ENCODE assay signal across 8 cellular contexts in the genomic region with DNA sequence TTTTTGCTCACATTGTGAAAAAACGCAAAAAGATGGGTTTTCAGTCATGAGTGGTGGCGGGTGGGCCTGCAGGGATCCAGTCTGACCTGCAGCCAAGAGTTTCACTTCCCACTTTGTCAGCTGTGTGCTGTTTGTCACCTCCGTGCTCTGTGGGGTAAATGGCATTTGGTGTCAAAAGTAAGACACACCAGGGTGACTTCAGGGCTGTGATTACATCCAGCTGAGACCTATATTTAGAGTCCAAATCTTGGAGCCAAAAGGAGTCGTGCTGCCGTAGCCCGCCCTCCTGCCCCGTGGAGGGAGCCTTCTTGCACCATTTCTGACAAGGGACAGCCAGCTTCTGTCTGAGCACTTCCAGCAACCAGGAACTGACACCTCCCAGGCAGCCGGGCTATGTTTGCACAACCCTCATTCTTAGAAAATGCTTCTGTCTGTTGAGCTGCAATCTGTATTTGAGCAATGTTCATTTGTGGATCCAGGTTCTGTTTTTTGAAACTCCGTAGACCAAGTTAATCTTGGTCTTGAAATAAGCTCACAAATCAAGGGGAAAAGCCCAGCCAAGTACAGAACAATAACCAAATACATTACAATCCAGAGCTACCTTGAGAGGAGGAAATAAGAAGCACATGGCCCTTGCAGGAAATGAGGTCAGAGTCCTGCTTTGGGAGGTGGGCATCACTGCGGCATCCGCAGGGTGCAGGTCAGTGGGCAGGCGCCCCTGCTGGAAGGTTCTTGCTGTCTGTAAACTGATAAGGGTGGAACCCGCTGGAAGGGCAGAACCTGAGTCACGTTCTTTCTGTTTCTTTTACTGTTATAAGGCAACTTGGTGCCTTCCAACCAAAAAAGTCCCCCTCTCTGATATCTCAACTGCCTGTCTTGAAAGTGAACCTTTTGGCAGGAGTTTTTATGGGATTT. TPM values are rescaled to one million over a fixed set of nuclear protein-coding genes. Genes with fewer than 3 reads are reported as not detected.
DNase-seq lines count a peak whose midpoint lies in the region; ATAC-seq, FAIRE-seq and TF ChIP-seq lines count a peak whose summit lies in the region.

No MANE protein-coding gene starts in this region.

- H3K79me2 ChIP-seq in SU-DHL-6 (ENCODE audit: insufficient read depth, low read length): no peaks in the 10 kb centered on the region

- peaks cover 36% of the 10 kb centered on the region for H3F3A ChIP-seq in SU-DHL-6 (ENCODE audit: insufficient read depth)

- TF ChIP-seq CTCF in A549 (IDR thresholded peaks at IDR 0.05) (no peak), SU-DHL-6 (IDR thresholded peaks at IDR 0.05; ENCODE audit: insufficient read depth, low read length, poor library complexity, severe bottlenecking) (no peak)

- peak overlapping the region; percentile 91 for H3K4me2 ChIP-seq in A549
- H3K4me2 ChIP-seq in SU-DHL-6 (ENCODE audit: low read depth, low read length, poor library complexity, severe bottlenecking): peak overlapping the region; percentile 59

- WGBS in A549 (ENCODE audit: missing lambda C conversion rate): 78% methylated on average over 13 of the region's 14 CpGs

- no peak for TF ChIP-seq RAD21 in A549 (conservative IDR thresholded peaks at IDR 0.05 in 1 of 2, IDR thresholded peaks at IDR 0.05 in 1 of 2)

- no peaks in the 10 kb centered on the region for H3K9me2 ChIP-seq in SU-DHL-6 (replicated peaks; ENCODE audit: insufficient read depth, low read length)

- CTCF ChIA-PET in A549 (lab: Yijun Ruan, JAX): interaction anchor here (0.6 to 1.7 kb wide), 3 partner anchors 25 to 265 kb away, joined by 3 to 4 read pairs (median 3); no protein-coding TSS in a partner anchor

- no peaks in the 10 kb centered on the region for H3K27me3 ChIP-seq in SU-DHL-6 (ENCODE audit: low read length)
- peaks cover 51% of the 10 kb centered on the region for H3K27me3 ChIP-seq in iPS-20b (ENCODE audit: insufficient read depth, low read length)
- H3K27me3 ChIP-seq in SJCRH30: no peaks in the 10 kb centered on the region

- no peaks in the 10 kb centered on the region for H3K27me3 Mint-ChIP-seq in activated naive CD8-positive, alpha-beta T cell treated with anti-CD3 and anti-CD28 coated beads, Interleukin-2, amount 10 ng/mL, durations not matched to agents 7 days and 5 days

- peak overlapping the region; percentile 92 for H3K27ac Mint-ChIP-seq in activated naive CD8-positive, alpha-beta T cell treated with anti-CD3 and anti-CD28 coated beads, Interleukin-2, amount 10 ng/mL, durations not matched to agents 7 days and 5 days

- peak in 1 of 2 experiments; percentile 21 for DNase-seq in A549 (ENCODE audit: low read depth in 1 of 2, low spot score in 1 of 2)
- DNase-seq in activated naive CD8-positive, alpha-beta T cell treated with anti-CD3 and anti-CD28 coated beads, Interleukin-2, amount 10 ng/mL, durations not matched to agents 7 days and 5 days: peak; percentile 71
- peak; percentile 56 to 65 for DNase-seq in stimulated activated CD4-positive, alpha-beta T cell treated with anti-CD3 and anti-CD28 coated beads, Interleukin-12 subunit alpha, Interleukin-12 subunit beta, amount 100 ng/mL, for 24 hours (ENCODE audit: low read depth in 2 of 2)
- no peak for DNase-seq in SJCRH30

- H3K27ac ChIP-seq in A549 (peak overlapping the region; percentile 74 to 91; a peak in 5 of 6 replicates), SU-DHL-6 (ENCODE audit: low read depth, low read length) (peak overlapping the region; percentile 96), iPS-20b (ENCODE audit: low read length) (no peak overlapping the region), SJCRH30 (no peak overlapping the region)

- H3K4me3 ChIP-seq in A549 (no peak overlapping the region), SU-DHL-6 (ENCODE audit: insufficient read depth, low read length, poor library complexity, severe bottlenecking) (peak overlapping the region; percentile 14), iPS-20b (ENCODE audit: low read length) (no peak overlapping the region), SJCRH30 (no peak overlapping the region)

- H3K9me3 ChIP-seq in A549 (no peaks in the 10 kb centered on the region), SU-DHL-6 (ENCODE audit: insufficient read depth, low read length) (no peaks in the 10 kb centered on the region), iPS-20b (ENCODE audit: insufficient read depth, low read depth, low read length) (no peaks in the 10 kb centered on the region), SJCRH30 (replicated peaks) (no peaks in the 10 kb centered on the region)

- no peaks in the 10 kb centered on the region for H3K9me3 Mint-ChIP-seq in activated naive CD8-positive, alpha-beta T cell treated with anti-CD3 and anti-CD28 coated beads, Interleukin-2, amount 10 ng/mL, durations not matched to agents 7 days and 5 days

- POLR2A ChIA-PET in A549 (lab: Yijun Ruan, JAX): interaction anchor here (1.2 to 3.1 kb wide), 2 partner anchors 9 to 13 kb away, joined by 3 to 23 read pairs; partner anchors contain the start of gene ABCG1
- POLR2A ChIA-PET in activated naive CD8-positive, alpha-beta T cell treated with anti-CD3 and anti-CD28 coated beads, Interleukin-2, amount 10 ng/mL, durations not matched to agents 7 days and 5 days (lab: Charles Lee): interaction anchor here (1.4 to 8.0 kb wide), 8 partner anchors 9 to 44 kb away, joined by 3 to 111 read pairs (median 10); partner anchors contain the start of gene ABCG1

- peaks cover 77% of the 10 kb centered on the region for H3K4me1 Mint-ChIP-seq in activated naive CD8-positive, alpha-beta T cell treated with anti-CD3 and anti-CD28 coated beads, Interleukin-2, amount 10 ng/mL, durations not matched to agents 7 days and 5 days

- H3K36me3 ChIP-seq in SU-DHL-6 (ENCODE audit: low read length) (no peaks in the 10 kb centered on the region), iPS-20b (ENCODE audit: insufficient read depth, low read depth, low read length) (no peaks in the 10 kb centered on the region), SJCRH30 (no peaks in the 10 kb centered on the region)

- H3K36me3 Mint-ChIP-seq in activated naive CD8-positive, alpha-beta T cell treated with anti-CD3 and anti-CD28 coated beads, Interleukin-2, amount 10 ng/mL, durations not matched to agents 7 days and 5 days: peaks cover 1% of the 10 kb centered on the region

- H2AFZ ChIP-seq in SU-DHL-6 (ENCODE audit: low read depth, low read length, severe bottlenecking): peak overlapping the region; percentile 57

- H3K9ac ChIP-seq in SU-DHL-6 (ENCODE audit: low read length) (peak overlapping the region; percentile 46), iPS-20b (ENCODE audit: low read depth, low read length) (peak overlapping the region; percentile 76; the same call in 1 of the 2 replicates)

- TF ChIP-seq POLR2A in A549 (IDR thresholded peaks at IDR 0.05; ENCODE audit: low read length): no peak

- FAIRE-seq in A549 (lab: Jason Lieb, UNC): no peak

- TF ChIP-seq EP300 in A549 (IDR thresholded peaks at IDR 0.05): no peak

- ATAC-seq in A549: peak in 1 of 2 experiments; percentile 33; a peak in 1 of 6 replicates
- peak; percentile 39 for ATAC-seq in GM19025 (IDR thresholded peaks at IDR 0.05; ENCODE audit: low read depth, unreplicated experiment)
- ATAC-seq in HG03378 (IDR thresholded peaks at IDR 0.05; ENCODE audit: unreplicated experiment): peak; percentile 56
- ATAC-seq in activated naive CD8-positive, alpha-beta T cell treated with anti-CD3 and anti-CD28 coated beads, Interleukin-2, amount 10 ng/mL, durations not matched to agents 7 days and 5 days (ENCODE audit: low read depth): peak; percentile 49

- no peaks in the 10 kb centered on the region for H4K20me1 ChIP-seq in SU-DHL-6 (ENCODE audit: low read depth, low read length)

- H3K4me1 ChIP-seq in A549: peaks cover 29% of the 10 kb centered on the region
- H3K4me1 ChIP-seq in iPS-20b (ENCODE audit: insufficient read depth, low read length): peaks cover 19% of the 10 kb centered on the region; the same call in 1 of the 2 replicates
- H3K4me1 ChIP-seq in SJCRH30: no peaks in the 10 kb centered on the region

- peak overlapping the region; percentile 79 for H3K4me3 Mint-ChIP-seq in activated naive CD8-positive, alpha-beta T cell treated with anti-CD3 and anti-CD28 coated beads, Interleukin-2, amount 10 ng/mL, durations not matched to agents 7 days and 5 days

TF ChIP-seq in A549, 52 proteins besides CTCF, POLR2A, EP300 and RAD21:
- TF ChIP-seq FOSB (CRISPR knock-in tag; IDR thresholded peaks at IDR 0.05): no peak
- no peak for TF ChIP-seq JUN (IDR thresholded peaks at IDR 0.05)
- TF ChIP-seq MAZ (IDR thresholded peaks at IDR 0.05; ENCODE audit: borderline replicate concordance, low read depth, low read length): no peak
- TF ChIP-seq FOSL2 (IDR thresholded peaks at IDR 0.05): no peak
- TF ChIP-seq FOSL2 (CRISPR knock-in tag; IDR thresholded peaks at IDR 0.05): no peak

RNA-seq across cellular contexts. Expression of gene ABCG1, which starts 14.4 kb away (rescaled TPM):
- polyA plus RNA-seq in A549 (2011; rRNA removed): 5.1 and 6.8 TPM in 2 replicates
- 0.40 and 0.54 TPM in 2 replicates for polyA plus RNA-seq in A549 (2012; cell fraction: cytosol; rRNA removed)
- polyA plus RNA-seq in A549 (2012; cell fraction: nucleus; rRNA removed): 1.0 and 1.4 TPM in 2 replicates
- polyA plus RNA-seq in A549 (2017; fragmentation: RNase III; extraction: RNeasy Plus Mini Kit Qiagen cat#74134 plus additional on column Dnase treatment): 0.51 to 2.6 TPM (median 2.3 TPM) in 3 replicates
- 7.2 and 9.8 TPM in 2 replicates for polyA minus RNA-seq in A549 (2011; rRNA and poly(A)+ RNA removed)
- 10 to 100 TPM; 12.2 to 13.2 TPM for total RNA-seq in activated naive CD8-positive, alpha-beta T cell treated with anti-CD3 and anti-CD28 coated beads, Interleukin-2, amount 10 ng/mL, durations not matched to agents 7 days and 5 days
- total RNA-seq in SJCRH30 (2014; rRNA removed; shearing (Covaris generic)): 0.03 and 0.04 TPM in 2 replicates

Comparison
In these comparisons a context has a peak if more than half of its experiments do, and no peak if none do; other contexts are left out.
1. DNase-seq: peak in activated naive CD8-positive, alpha-beta T cell treated with anti-CD3 and anti-CD28 coated beads, Interleukin-2, amount 10 ng/mL, durations not matched to agents 7 days and 5 days (single experiment) and stimulated activated CD4-positive, alpha-beta T cell treated with anti-CD3 and anti-CD28 coated beads, Interleukin-12 subunit alpha, Interleukin-12 subunit beta, amount 100 ng/mL, for 24 hours (2 of 2); none in SJCRH30 (0 of 2).
2. H3K27ac ChIP-seq: peak in A549 (2 of 2) and SU-DHL-6 (single experiment); none in iPS-20b (single experiment) and SJCRH30 (single experiment).
3. RNA of gene ABCG1, which starts 14.4 kb away (total RNA-seq): 12.2 to 13.2 TPM in activated naive CD8-positive, alpha-beta T cell treated with anti-CD3 and anti-CD28 coated beads, Interleukin-2, amount 10 ng/mL, durations not matched to agents 7 days and 5 days; 0.03 to 0.04 TPM in SJCRH30; every median in the first group is over 10 times any median in the second.